Comparison of ENCODE assay signal across 8 cellular contexts in the genomic region with DNA sequence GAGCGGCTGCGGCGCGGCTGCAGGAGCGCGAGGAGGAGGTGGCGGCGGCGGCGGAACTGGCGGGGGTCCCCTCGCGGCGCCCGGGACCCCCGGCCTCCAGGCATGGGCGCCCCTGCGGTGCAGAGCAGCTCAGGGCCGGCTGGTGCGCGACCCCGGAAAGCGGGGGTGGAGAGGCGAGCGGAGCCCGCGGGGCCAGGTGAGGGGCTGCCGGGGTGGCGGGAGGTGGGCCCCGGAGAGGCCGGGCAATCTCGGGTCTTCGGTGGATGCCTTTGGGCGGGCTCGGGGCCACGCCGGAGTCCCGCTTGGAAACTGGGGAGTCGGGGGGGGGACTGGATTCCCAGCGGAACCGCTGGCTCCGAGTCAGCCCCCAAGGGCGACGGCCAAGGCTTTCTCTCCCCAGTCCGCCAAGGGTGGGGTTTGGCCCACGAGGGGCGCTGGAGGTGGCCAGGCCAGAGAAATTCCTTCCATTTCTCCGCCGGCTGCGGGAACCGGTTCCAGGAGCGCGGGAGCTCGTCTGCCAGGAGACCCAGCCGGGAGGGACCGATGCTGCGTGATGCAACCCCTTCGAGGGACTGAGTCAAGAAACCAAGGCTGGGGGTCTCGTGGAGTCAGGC. TPM values are rescaled to one million over a fixed set of nuclear protein-coding genes. Genes with fewer than 3 reads are reported as not detected.
DNase-seq lines count a peak whose midpoint lies in the region; ATAC-seq and TF ChIP-seq lines count a peak whose summit lies in the region.

No MANE protein-coding gene starts in this region.

- TF ChIP-seq CTCF in WI38 (IDR thresholded peaks at IDR 0.05; ENCODE audit: low read depth, low read length) (0 out of 2 replicates have a peak, but pooled peaks have one; percentile 8), glutamatergic neuron (IDR thresholded peaks at IDR 0.05; ENCODE audit: partially characterized antibody, unreplicated experiment) (no peak), psoas muscle (IDR thresholded peaks at IDR 0.05) (no peak)

- H3K27me3 ChIP-seq in psoas muscle (ENCODE audit: insufficient read depth in 3 of 3, low read length in 2 of 3), result no peaks in the 10 kb centered on the region

- H3K9me3 ChIP-seq in psoas muscle, result no peaks in the 10 kb centered on the region

- H3K36me3 ChIP-seq in psoas muscle (ENCODE audit: insufficient read depth in 1 of 2, low read depth in 1 of 2), result no peaks in the 10 kb centered on the region

- H3K27ac Mint-ChIP-seq in glutamatergic neuron (ENCODE audit: unreplicated experiment), result no peak overlapping the region

- peaks cover 6% of the 10 kb centered on the region for H3K9me3 Mint-ChIP-seq in glutamatergic neuron (ENCODE audit: unreplicated experiment)

- H3K4me1 ChIP-seq in psoas muscle, result peaks cover 57% of the 10 kb centered on the region

- peaks cover 10% of the 10 kb centered on the region for H3K4me1 Mint-ChIP-seq in glutamatergic neuron (ENCODE audit: low read depth, unreplicated experiment)

- peak overlapping the region; percentile 86 for H3K4me3 Mint-ChIP-seq in glutamatergic neuron (ENCODE audit: unreplicated experiment)

- whole genome bisulfite sequencing in psoas muscle, 3 donors, result 1% methylated on average over 25 to 59 of the region's 59 CpGs

- peak overlapping the region; percentile 93 for H3K27ac ChIP-seq in psoas muscle

- ATAC-seq in Right ventricle myocardium superior (ENCODE audit: poor library complexity) (no peak), psoas muscle (no peak)

- peak; percentile 75 for DNase-seq in Right ventricle myocardium superior
- no peak for DNase-seq in cardiac septum (ENCODE audit: low spot score)
- peak; percentile 57 for DNase-seq in glutamatergic neuron
- DNase-seq in psoas muscle, result peak; percentile 82 to 84
- no peak for DNase-seq in NCI-H226
- no peak for DNase-seq in HUDEP-2 (lab: John Stamatoyannopoulos, UW; ENCODE audit: unreplicated experiment in 76 of 76)
- no peak for DNase-seq in SKM-1 (lab: John Stamatoyannopoulos, UW; ENCODE audit: unreplicated experiment)

- H3K27me3 Mint-ChIP-seq in glutamatergic neuron (ENCODE audit: unreplicated experiment), result peaks cover 11% of the 10 kb centered on the region

- intact Hi-C loops in Right ventricle myocardium superior (cut with DNase I) (no loop called here), cardiac septum (cut with DNase I) (loop anchor here (2.0 to 10.0 kb wide), 2 partner anchors 13 to 1007 kb away; a partner anchor contains a TSS), psoas muscle (cut with DNase I) (no loop called here)

- peak overlapping the region; percentile 70 for H3K4me3 ChIP-seq in WI38 (ENCODE audit: low read depth, low read length)
- peak overlapping the region; percentile 76 for H3K4me3 ChIP-seq in psoas muscle

- H3K36me3 Mint-ChIP-seq in glutamatergic neuron (ENCODE audit: unreplicated experiment), result peaks cover 4% of the 10 kb centered on the region

RNA-seq across cellular contexts. Expression of a gene that starts 13.9 kb away (rescaled TPM):
- total RNA-seq in Right ventricle myocardium superior, result 46.1 TPM
- total RNA-seq in cardiac septum, result 76.3 TPM
- 8.5 TPM for total RNA-seq in glutamatergic neuron (ENCODE audit: unreplicated experiment)
- 10 to 100 TPM; 17.5 to 92.8 (median 56.9) TPM for total RNA-seq in psoas muscle
- polyA plus RNA-seq in psoas muscle, result 10 to 100 TPM; 35.5 to 74.0 (median 50.2) TPM

RNA-seq across cellular contexts. Expression of a gene that starts 30.6 kb away (rescaled TPM):
- total RNA-seq in Right ventricle myocardium superior, result 19.8 TPM
- 27.5 TPM for total RNA-seq in cardiac septum
- total RNA-seq in glutamatergic neuron (ENCODE audit: unreplicated experiment), result 31.3 TPM
- 10 to 100 TPM in 3 of 4 donors, 1 to 10 TPM in 1; 8.0 to 12.8 (median 11.5) TPM for total RNA-seq in psoas muscle
- polyA plus RNA-seq in psoas muscle, result 1 to 10 TPM; 5.5 to 9.6 (median 6.8) TPM

RNA-seq across cellular contexts. Expression of a gene that starts 32.4 kb away (rescaled TPM):
- total RNA-seq in Right ventricle myocardium superior (23.5 TPM), cardiac septum (23.2 TPM), glutamatergic neuron (ENCODE audit: unreplicated experiment) (26.2 TPM), psoas muscle (10 to 100 TPM; 25.1 to 35.3 (median 26.5) TPM)
- 100 to 1,000 TPM in 1 of 3 donors, 10 to 100 TPM in 2; 39.5 to 154 (median 90.0) TPM for polyA plus RNA-seq in psoas muscle

RNA-seq across cellular contexts. Expression of a gene that starts 42.1 kb away (rescaled TPM):
- total RNA-seq in Right ventricle myocardium superior (0.35 TPM), cardiac septum (not detected), glutamatergic neuron (ENCODE audit: unreplicated experiment) (0.88 TPM), psoas muscle (under 1 TPM in 2 of 4 donors, not detected in 2; 0.16 to 0.32 TPM)
- polyA plus RNA-seq in psoas muscle, result under 1 TPM in 1 of 3 donors, not detected in 2; 0.20 TPM

Comparison
In these comparisons a context has a peak if more than half of its experiments do, and no peak if none do; other contexts are left out.
1. DNase-seq: peak in Right ventricle myocardium superior (single experiment), glutamatergic neuron (single experiment) and psoas muscle (2 of 2); none in cardiac septum (single experiment), NCI-H226 (single experiment), HUDEP-2 (0 of 76) and SKM-1 (single experiment).